In genomic region chr11:57410287-57410686, GRCh38 we compare ENCODE assay signal across 1 cellular context.
TF ChIP-seq lines count a peak whose summit lies in the region.

No MANE protein-coding gene starts in this region.

TF ChIP-seq in IMR-90, 13 proteins besides CTCF, POLR2A, EP300 and RAD21 (continued from another document):
- TF ChIP-seq, protein P1, sequence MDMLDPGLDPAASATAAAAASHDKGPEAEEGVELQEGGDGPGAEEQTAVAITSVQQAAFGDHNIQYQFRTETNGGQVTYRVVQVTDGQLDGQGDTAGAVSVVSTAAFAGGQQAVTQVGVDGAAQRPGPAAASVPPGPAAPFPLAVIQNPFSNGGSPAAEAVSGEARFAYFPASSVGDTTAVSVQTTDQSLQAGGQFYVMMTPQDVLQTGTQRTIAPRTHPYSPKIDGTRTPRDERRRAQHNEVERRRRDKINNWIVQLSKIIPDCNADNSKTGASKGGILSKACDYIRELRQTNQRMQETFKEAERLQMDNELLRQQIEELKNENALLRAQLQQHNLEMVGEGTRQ (IDR thresholded peaks at IDR 0.05; ENCODE audit: low read depth, low read length) = no peak
- TF ChIP-seq BHLHE40 (IDR thresholded peaks at IDR 0.05; ENCODE audit: low read depth, low read length) (no peak), MXI1 (IDR thresholded peaks at IDR 0.05; ENCODE audit: borderline replicate concordance, low read depth, low read length) (no peak), MAFK (IDR thresholded peaks at IDR 0.05; ENCODE audit: low read depth, low read length) (no peak), FOS (IDR thresholded peaks at IDR 0.05; ENCODE audit: low read depth, low read length) (peak; percentile 51; the same call in 1 of the 2 replicates), SMC3 (IDR thresholded peaks at IDR 0.05; ENCODE audit: low read depth, low read length) (no peak), NFE2L2 (IDR thresholded peaks at IDR 0.05; ENCODE audit: low read depth, low read length) (no peak), RFX5 (IDR thresholded peaks at IDR 0.05; ENCODE audit: low read depth, low read length) (no peak)
